ENCODE assay signal across 8 cellular contexts in the genomic region with DNA sequence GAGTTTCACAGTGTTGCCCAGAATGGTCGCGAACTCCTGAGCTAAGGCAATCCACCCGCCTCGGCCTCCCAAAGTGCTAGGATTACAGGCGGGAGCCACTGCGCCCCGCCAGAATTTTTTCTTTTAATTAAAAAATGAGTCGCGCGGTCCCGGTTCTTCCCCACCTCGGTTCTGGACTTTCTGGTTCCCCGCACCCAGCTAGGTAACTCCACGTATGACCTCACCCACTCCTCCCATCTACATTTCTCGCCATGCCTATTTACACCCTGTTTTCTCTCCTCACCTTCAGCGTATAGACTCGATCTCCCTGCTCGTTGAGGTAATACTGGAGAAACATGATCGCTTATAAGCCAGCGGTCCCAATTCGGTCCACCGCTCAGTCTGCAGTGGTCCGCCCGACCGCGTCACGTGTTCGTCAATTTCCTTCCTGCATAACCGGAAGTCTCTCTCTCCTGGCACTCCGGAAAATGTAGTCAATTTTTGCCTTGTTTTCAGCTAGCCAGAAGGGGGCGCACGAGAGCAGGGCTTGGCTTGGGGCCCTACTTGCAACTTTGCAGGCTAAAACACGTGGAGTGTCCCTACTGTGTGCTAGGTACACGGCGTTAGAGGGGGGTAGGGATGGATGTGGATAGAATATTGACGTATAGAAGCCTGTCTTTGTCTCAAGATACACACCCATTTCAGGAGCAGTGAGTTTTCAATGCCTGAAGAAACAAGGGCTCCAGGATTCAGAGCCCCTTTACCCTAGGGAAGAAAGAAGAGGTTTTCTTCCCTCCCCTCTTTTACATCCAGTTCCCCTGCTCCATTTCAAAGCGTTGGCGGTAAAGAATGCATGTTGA. TPM values are rescaled to one million over a fixed set of nuclear protein-coding genes. Genes with fewer than 3 reads are reported as not detected.
DNase-seq lines count a peak whose midpoint lies in the region; ATAC-seq and TF ChIP-seq lines count a peak whose summit lies in the region.

A gene (minus strand): TSS at position 400 of the 839 bp plus-strand sequence. CDS start 63 bp downstream, at position 337.
A gene with protein sequence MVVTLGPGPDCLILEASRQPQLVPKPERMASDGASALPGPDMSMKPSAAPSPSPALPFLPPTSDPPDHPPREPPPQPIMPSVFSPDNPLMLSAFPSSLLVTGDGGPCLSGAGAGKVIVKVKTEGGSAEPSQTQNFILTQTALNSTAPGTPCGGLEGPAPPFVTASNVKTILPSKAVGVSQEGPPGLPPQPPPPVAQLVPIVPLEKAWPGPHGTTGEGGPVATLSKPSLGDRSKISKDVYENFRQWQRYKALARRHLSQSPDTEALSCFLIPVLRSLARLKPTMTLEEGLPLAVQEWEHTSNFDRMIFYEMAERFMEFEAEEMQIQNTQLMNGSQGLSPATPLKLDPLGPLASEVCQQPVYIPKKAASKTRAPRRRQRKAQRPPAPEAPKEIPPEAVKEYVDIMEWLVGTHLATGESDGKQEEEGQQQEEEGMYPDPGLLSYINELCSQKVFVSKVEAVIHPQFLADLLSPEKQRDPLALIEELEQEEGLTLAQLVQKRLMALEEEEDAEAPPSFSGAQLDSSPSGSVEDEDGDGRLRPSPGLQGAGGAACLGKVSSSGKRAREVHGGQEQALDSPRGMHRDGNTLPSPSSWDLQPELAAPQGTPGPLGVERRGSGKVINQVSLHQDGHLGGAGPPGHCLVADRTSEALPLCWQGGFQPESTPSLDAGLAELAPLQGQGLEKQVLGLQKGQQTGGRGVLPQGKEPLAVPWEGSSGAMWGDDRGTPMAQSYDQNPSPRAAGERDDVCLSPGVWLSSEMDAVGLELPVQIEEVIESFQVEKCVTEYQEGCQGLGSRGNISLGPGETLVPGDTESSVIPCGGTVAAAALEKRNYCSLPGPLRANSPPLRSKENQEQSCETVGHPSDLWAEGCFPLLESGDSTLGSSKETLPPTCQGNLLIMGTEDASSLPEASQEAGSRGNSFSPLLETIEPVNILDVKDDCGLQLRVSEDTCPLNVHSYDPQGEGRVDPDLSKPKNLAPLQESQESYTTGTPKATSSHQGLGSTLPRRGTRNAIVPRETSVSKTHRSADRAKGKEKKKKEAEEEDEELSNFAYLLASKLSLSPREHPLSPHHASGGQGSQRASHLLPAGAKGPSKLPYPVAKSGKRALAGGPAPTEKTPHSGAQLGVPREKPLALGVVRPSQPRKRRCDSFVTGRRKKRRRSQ (plus strand): TSS at position 579 of the 839 bp plus-strand sequence. CDS start 382 bp downstream, outside the sequence.

- peak; percentile 92 for TF ChIP-seq CTCF in GM12874 (IDR thresholded peaks at IDR 0.05; ENCODE audit: insufficient read depth, low read depth, low read length)
- peak; percentile 92 for TF ChIP-seq CTCF in progenitor cell of endocrine pancreas (IDR thresholded peaks at IDR 0.05; ENCODE audit: unreplicated experiment)

- ATAC-seq in HG02763 (IDR thresholded peaks at IDR 0.05; ENCODE audit: unreplicated experiment) (peak; percentile 88), left cardiac atrium (peak; percentile 94 to 95)

- H3K27me3 ChIP-seq in adipocyte (replicated peaks; ENCODE audit: control insufficient read depth, insufficient read depth, low read length) = no peaks in the 10 kb centered on the region

- H3K27me3 Mint-ChIP-seq in progenitor cell of endocrine pancreas = peaks cover 3% of the 10 kb centered on the region

- peak; percentile 62 for DNase-seq in NCI-H1417 treated with DMSO at 0.1 percent for 48 hours (lab: John Stamatoyannopoulos, UW)
- DNase-seq in SW 1271 (lab: John Stamatoyannopoulos, UW) = peak; percentile 51 to 83
- peak; percentile 96 for DNase-seq in adipocyte (ENCODE audit: low read depth)
- DNase-seq in left cardiac atrium = peak; percentile 93
- peak; percentile 85 for DNase-seq in progenitor cell of endocrine pancreas (ENCODE audit: low spot score, unreplicated experiment)
- DNase-seq in ureter (ENCODE audit: low spot score) = peak; percentile 93

- peak within 1 kb of the TSS; percentile 97 for H3K4me3 ChIP-seq in adipocyte (ENCODE audit: low read length)

- H3K4me1 ChIP-seq in adipocyte (ENCODE audit: control insufficient read depth, insufficient read depth, low read length) = peaks cover 17% of the 10 kb centered on the region

- H3K9me3 ChIP-seq in adipocyte (ENCODE audit: control insufficient read depth, low read length) = no peaks in the 10 kb centered on the region

- H3K9ac ChIP-seq in adipocyte (ENCODE audit: low read length) = peak within 1 kb of the TSS; percentile 93

- H3K36me3 ChIP-seq in adipocyte (ENCODE audit: control insufficient read depth, insufficient read depth, low read length, severe bottlenecking) = peaks cover 11% of the 10 kb centered on the region

- intact Hi-C loops in left cardiac atrium (cut with DNase I) = no loop called here

- no peaks in the 10 kb centered on the region for H3K9me3 Mint-ChIP-seq in progenitor cell of endocrine pancreas (ENCODE audit: low read depth)

- peak within 1 kb of the TSS; percentile 85 for H3K27ac Mint-ChIP-seq in progenitor cell of endocrine pancreas

- peaks cover 8% of the 10 kb centered on the region for H3K4me1 Mint-ChIP-seq in progenitor cell of endocrine pancreas (ENCODE audit: low read depth)

- peaks cover 12% of the 10 kb centered on the region for H3K36me3 Mint-ChIP-seq in progenitor cell of endocrine pancreas (ENCODE audit: insufficient read depth)

- no peak within 1 kb of the TSS for H3K4me3 Mint-ChIP-seq in progenitor cell of endocrine pancreas (ENCODE audit: low read depth)

RNA-seq across cellular contexts. Expression of the first gene that starts in this region (rescaled TPM):
- total RNA-seq in left cardiac atrium = 100 to 1,000 TPM; 109 to 117 TPM
- total RNA-seq in progenitor cell of endocrine pancreas = 134 and 139 TPM in 2 replicates
- total RNA-seq in ureter = 120 TPM

RNA-seq across cellular contexts. Expression of the second gene that starts in this region (rescaled TPM):
- not detected for total RNA-seq in left cardiac atrium
- not detected in 2 replicates for total RNA-seq in progenitor cell of endocrine pancreas
- total RNA-seq in ureter = not detected

Comparison
In these comparisons a context has a peak if more than half of its experiments do, and no peak if none do; other contexts are left out.
1. Peak in every context shown above with its lines: DNase-seq, ATAC-seq and H3K4me3 ChIP-seq.